1 cellular context compared by ENCODE assay signal in the genomic region with DNA sequence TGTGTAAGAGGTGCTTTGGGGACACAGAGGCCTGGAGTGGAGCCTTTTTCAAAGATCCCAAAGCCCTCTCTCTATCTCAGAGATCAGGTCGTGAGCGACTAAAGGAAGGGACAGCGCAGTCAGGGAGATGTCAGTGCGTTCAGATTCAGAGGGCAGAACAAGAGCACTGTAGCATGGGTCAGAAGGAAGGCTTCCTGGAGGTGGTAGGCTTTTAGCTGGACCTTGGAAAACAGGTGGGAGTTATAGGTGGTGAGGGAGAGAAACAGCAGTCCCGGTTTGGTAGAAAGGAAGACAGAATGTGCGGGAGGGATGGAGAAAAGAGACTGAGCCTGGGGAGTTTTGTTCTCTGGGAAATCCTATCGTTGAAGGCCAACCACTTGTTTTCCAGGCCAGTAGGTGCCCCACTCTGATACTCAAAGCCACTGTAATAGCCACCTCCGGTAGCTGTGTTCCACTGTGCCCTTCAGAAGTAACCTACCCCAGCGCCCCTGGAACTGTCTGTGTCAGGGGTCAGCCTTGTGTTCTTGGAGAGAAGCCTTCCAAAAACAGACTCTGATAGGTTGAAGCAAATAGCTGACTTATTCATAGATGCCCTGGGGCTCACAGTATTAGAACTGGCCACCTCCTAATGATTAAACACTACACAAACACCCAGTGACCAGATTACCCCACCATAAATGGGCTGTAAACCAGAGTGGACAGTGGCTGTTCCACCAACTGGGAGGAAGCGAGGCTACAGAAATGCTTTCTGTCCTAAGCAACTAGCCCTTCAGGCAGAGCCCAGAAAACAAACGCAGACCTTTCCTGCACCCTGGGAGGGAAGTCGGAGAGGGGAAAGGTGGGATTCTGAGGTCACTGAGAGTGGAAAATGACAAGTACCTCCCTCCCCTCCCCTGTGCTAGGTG.
TF ChIP-seq lines count a peak whose summit lies in the region.

No MANE protein-coding gene starts in this region.

TF ChIP-seq in HepG2, 621 proteins besides CTCF, POLR2A, EP300 and RAD21 (continued from another document and continues in another):
- TF ChIP-seq, protein P1, sequence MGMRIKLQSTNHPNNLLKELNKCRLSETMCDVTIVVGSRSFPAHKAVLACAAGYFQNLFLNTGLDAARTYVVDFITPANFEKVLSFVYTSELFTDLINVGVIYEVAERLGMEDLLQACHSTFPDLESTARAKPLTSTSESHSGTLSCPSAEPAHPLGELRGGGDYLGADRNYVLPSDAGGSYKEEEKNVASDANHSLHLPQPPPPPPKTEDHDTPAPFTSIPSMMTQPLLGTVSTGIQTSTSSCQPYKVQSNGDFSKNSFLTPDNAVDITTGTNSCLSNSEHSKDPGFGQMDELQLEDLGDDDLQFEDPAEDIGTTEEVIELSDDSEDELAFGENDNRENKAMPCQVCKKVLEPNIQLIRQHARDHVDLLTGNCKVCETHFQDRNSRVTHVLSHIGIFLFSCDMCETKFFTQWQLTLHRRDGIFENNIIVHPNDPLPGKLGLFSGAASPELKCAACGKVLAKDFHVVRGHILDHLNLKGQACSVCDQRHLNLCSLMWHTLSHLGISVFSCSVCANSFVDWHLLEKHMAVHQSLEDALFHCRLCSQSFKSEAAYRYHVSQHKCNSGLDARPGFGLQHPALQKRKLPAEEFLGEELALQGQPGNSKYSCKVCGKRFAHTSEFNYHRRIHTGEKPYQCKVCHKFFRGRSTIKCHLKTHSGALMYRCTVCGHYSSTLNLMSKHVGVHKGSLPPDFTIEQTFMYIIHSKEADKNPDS (CRISPR knock-in tag; IDR thresholded peaks at IDR 0.05) = peak; percentile 57; the same call in 1 of the 2 replicates
- TF ChIP-seq BRD4 (CRISPR knock-in tag; IDR thresholded peaks at IDR 0.05) (no peak), BCL6 (CRISPR knock-in tag; IDR thresholded peaks at IDR 0.05) (peak; percentile 94), GATA4 (IDR thresholded peaks at IDR 0.05; ENCODE audit: borderline replicate concordance, low read depth) (peak; percentile 29; the same call in 1 of the 2 replicates), MEIS2 (CRISPR knock-in tag; IDR thresholded peaks at IDR 0.05) (0 out of 2 replicates have a peak, but pooled peaks have one; percentile 24), ZNF672 (CRISPR knock-in tag; IDR thresholded peaks at IDR 0.05) (no peak), CREM (IDR thresholded peaks at IDR 0.05) (peak; percentile 48; the same call in 1 of the 2 replicates), CREM (CRISPR knock-in tag; IDR thresholded peaks at IDR 0.05) (no peak), HNRNPLL (IDR thresholded peaks at IDR 0.05; ENCODE audit: low read depth, low read length, poor library complexity, severe bottlenecking) (no peak), ATF1 (CRISPR knock-in tag; IDR thresholded peaks at IDR 0.05) (0 out of 2 replicates have a peak, but pooled peaks have one; percentile 12), ATF7-NPFF (CRISPR knock-in tag; IDR thresholded peaks at IDR 0.05; ENCODE audit: low read depth) (no peak), SMAD9 (CRISPR knock-in tag; IDR thresholded peaks at IDR 0.05) (no peak), GFI1 (CRISPR knock-in tag; IDR thresholded peaks at IDR 0.05; ENCODE audit: borderline replicate concordance) (no peak), ZNF235 (CRISPR knock-in tag; IDR thresholded peaks at IDR 0.05; ENCODE audit: borderline replicate concordance) (no peak), ZNF232 (CRISPR knock-in tag; IDR thresholded peaks at IDR 0.05; ENCODE audit: borderline replicate concordance) (0 out of 2 replicates have a peak, but pooled peaks have one; percentile 14), FOXJ3 (CRISPR knock-in tag; IDR thresholded peaks at IDR 0.05; ENCODE audit: borderline replicate concordance) (peak; percentile 26; the same call in 1 of the 2 replicates), ZBTB38 (CRISPR knock-in tag; IDR thresholded peaks at IDR 0.05) (no peak), HOXA3 (CRISPR knock-in tag; IDR thresholded peaks at IDR 0.05) (peak; percentile 55; the same call in 1 of the 2 replicates), PITX1 (CRISPR knock-in tag; IDR thresholded peaks at IDR 0.05) (peak; percentile 52), RXRA (CRISPR knock-in tag; IDR thresholded peaks at IDR 0.05) (peak; percentile 58; the same call in 1 of the 2 replicates), FOXP1 (IDR thresholded peaks at IDR 0.05) (no peak), FOXP1 (CRISPR knock-in tag; IDR thresholded peaks at IDR 0.05) (peak; percentile 54; the same call in 1 of the 2 replicates), SRF (IDR thresholded peaks at IDR 0.05; ENCODE audit: low read depth, low read length) (peak; percentile 93), ZNF543 (CRISPR knock-in tag; IDR thresholded peaks at IDR 0.05) (peak; percentile 21; the same call in 1 of the 2 replicates), ZNF816 (CRISPR knock-in tag; IDR thresholded peaks at IDR 0.05; ENCODE audit: borderline replicate concordance) (peak; percentile 18; the same call in 1 of the 2 replicates), SALL2 (CRISPR knock-in tag; IDR thresholded peaks at IDR 0.05) (peak; percentile 1; the same call in 1 of the 2 replicates)
- TF ChIP-seq, protein P2, sequence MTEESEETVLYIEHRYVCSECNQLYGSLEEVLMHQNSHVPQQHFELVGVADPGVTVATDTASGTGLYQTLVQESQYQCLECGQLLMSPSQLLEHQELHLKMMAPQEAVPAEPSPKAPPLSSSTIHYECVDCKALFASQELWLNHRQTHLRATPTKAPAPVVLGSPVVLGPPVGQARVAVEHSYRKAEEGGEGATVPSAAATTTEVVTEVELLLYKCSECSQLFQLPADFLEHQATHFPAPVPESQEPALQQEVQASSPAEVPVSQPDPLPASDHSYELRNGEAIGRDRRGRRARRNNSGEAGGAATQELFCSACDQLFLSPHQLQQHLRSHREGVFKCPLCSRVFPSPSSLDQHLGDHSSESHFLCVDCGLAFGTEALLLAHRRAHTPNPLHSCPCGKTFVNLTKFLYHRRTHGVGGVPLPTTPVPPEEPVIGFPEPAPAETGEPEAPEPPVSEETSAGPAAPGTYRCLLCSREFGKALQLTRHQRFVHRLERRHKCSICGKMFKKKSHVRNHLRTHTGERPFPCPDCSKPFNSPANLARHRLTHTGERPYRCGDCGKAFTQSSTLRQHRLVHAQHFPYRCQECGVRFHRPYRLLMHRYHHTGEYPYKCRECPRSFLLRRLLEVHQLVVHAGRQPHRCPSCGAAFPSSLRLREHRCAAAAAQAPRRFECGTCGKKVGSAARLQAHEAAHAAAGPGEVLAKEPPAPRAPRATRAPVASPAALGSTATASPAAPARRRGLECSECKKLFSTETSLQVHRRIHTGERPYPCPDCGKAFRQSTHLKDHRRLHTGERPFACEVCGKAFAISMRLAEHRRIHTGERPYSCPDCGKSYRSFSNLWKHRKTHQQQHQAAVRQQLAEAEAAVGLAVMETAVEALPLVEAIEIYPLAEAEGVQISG (CRISPR knock-in tag; IDR thresholded peaks at IDR 0.05) = peak; percentile 22
- TF ChIP-seq, protein P3, sequence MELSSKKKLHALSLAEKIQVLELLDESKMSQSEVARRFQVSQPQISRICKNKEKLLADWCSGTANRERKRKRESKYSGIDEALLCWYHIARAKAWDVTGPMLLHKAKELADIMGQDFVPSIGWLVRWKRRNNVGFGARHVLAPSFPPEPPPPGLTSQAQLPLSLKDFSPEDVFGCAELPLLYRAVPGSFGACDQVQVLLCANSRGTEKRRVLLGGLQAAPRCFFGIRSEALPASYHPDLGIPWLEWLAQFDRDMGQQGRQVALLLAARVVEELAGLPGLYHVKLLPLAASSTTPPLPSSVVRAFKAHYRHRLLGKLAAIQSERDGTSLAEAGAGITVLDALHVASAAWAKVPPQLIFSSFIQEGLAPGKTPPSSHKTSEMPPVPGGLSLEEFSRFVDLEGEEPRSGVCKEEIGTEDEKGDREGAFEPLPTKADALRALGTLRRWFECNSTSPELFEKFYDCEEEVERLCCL (CRISPR knock-in tag; IDR thresholded peaks at IDR 0.05; ENCODE audit: borderline replicate concordance) = no peak
- TF ChIP-seq, protein P4, sequence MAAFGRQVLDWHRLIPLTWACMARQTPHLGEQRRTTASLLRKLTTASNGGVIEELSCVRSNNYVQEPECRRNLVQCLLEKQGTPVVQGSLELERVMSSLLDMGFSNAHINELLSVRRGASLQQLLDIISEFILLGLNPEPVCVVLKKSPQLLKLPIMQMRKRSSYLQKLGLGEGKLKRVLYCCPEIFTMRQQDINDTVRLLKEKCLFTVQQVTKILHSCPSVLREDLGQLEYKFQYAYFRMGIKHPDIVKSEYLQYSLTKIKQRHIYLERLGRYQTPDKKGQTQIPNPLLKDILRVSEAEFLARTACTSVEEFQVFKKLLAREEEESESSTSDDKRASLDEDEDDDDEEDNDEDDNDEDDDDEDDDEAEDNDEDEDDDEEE (CRISPR knock-in tag; IDR thresholded peaks at IDR 0.05) = no peak
- TF ChIP-seq, protein P5, sequence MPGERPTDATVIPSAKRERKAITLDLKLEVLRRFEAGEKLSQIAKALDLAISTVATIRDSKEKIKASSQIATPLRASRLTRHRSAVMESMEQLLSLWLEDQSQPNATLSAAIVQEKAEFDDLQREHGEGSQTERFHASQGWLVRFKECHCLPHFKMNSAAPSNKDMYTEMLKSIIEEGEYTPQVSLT (CRISPR knock-in tag; IDR thresholded peaks at IDR 0.05; ENCODE audit: borderline replicate concordance, low read depth) = no peak
- TF ChIP-seq, protein P6, sequence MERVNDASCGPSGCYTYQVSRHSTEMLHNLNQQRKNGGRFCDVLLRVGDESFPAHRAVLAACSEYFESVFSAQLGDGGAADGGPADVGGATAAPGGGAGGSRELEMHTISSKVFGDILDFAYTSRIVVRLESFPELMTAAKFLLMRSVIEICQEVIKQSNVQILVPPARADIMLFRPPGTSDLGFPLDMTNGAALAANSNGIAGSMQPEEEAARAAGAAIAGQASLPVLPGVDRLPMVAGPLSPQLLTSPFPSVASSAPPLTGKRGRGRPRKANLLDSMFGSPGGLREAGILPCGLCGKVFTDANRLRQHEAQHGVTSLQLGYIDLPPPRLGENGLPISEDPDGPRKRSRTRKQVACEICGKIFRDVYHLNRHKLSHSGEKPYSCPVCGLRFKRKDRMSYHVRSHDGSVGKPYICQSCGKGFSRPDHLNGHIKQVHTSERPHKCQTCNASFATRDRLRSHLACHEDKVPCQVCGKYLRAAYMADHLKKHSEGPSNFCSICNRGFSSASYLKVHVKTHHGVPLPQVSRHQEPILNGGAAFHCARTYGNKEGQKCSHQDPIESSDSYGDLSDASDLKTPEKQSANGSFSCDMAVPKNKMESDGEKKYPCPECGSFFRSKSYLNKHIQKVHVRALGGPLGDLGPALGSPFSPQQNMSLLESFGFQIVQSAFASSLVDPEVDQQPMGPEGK (CRISPR knock-in tag; IDR thresholded peaks at IDR 0.05) = peak; percentile 54
- TF ChIP-seq, protein P7, sequence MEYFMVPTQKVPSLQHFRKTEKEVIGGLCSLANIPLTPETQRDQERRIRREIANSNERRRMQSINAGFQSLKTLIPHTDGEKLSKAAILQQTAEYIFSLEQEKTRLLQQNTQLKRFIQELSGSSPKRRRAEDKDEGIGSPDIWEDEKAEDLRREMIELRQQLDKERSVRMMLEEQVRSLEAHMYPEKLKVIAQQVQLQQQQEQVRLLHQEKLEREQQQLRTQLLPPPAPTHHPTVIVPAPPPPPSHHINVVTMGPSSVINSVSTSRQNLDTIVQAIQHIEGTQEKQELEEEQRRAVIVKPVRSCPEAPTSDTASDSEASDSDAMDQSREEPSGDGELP (IDR thresholded peaks at IDR 0.05; ENCODE audit: borderline replicate concordance, low read depth) = peak; percentile 17; the same call in 1 of the 2 replicates
- TF ChIP-seq, protein P8, sequence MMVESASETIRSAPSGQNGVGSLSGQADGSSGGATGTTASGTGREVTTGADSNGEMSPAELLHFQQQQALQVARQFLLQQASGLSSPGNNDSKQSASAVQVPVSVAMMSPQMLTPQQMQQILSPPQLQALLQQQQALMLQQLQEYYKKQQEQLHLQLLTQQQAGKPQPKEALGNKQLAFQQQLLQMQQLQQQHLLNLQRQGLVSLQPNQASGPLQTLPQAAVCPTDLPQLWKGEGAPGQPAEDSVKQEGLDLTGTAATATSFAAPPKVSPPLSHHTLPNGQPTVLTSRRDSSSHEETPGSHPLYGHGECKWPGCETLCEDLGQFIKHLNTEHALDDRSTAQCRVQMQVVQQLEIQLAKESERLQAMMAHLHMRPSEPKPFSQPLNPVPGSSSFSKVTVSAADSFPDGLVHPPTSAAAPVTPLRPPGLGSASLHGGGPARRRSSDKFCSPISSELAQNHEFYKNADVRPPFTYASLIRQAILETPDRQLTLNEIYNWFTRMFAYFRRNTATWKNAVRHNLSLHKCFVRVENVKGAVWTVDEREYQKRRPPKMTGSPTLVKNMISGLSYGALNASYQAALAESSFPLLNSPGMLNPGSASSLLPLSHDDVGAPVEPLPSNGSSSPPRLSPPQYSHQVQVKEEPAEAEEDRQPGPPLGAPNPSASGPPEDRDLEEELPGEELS (CRISPR knock-in tag; IDR thresholded peaks at IDR 0.05) = peak; percentile 73
- TF ChIP-seq, protein P9, sequence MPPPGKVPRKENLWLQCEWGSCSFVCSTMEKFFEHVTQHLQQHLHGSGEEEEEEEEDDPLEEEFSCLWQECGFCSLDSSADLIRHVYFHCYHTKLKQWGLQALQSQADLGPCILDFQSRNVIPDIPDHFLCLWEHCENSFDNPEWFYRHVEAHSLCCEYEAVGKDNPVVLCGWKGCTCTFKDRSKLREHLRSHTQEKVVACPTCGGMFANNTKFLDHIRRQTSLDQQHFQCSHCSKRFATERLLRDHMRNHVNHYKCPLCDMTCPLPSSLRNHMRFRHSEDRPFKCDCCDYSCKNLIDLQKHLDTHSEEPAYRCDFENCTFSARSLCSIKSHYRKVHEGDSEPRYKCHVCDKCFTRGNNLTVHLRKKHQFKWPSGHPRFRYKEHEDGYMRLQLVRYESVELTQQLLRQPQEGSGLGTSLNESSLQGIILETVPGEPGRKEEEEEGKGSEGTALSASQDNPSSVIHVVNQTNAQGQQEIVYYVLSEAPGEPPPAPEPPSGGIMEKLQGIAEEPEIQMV (CRISPR knock-in tag; IDR thresholded peaks at IDR 0.05; ENCODE audit: low read depth) = no peak
- TF ChIP-seq, protein P10, sequence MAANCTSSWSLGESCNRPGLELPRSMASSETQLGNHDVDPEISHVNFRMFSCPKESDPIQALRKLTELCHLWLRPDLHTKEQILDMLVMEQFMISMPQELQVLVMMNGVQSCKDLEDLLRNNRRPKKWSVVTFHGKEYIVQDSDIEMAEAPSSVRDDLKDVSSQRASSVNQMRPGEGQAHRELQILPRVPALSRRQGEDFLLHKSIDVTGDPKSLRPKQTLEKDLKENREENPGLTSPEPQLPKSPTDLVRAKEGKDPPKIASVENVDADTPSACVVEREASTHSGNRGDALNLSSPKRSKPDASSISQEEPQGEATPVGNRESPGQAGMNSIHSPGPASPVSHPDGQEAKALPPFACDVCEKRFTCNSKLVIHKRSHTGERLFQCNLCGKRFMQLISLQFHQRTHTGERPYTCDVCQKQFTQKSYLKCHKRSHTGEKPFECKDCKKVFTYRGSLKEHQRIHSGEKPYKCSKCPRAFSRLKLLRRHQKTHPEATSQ (CRISPR knock-in tag; IDR thresholded peaks at IDR 0.05; ENCODE audit: borderline replicate concordance) = no peak
- TF ChIP-seq, protein P11, sequence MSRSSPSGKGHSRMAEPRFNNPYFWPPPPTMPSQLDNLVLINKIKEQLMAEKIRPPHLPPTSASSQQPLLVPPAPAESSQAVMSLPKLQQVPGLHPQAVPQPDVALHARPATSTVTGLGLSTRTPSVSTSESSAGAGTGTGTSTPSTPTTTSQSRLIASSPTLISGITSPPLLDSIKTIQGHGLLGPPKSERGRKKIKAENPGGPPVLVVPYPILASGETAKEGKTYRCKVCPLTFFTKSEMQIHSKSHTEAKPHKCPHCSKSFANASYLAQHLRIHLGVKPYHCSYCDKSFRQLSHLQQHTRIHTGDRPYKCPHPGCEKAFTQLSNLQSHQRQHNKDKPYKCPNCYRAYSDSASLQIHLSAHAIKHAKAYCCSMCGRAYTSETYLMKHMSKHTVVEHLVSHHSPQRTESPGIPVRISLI (CRISPR knock-in tag; IDR thresholded peaks at IDR 0.05; ENCODE audit: borderline replicate concordance) = peak; percentile 31; the same call in 1 of the 2 replicates
- TF ChIP-seq, protein P12, sequence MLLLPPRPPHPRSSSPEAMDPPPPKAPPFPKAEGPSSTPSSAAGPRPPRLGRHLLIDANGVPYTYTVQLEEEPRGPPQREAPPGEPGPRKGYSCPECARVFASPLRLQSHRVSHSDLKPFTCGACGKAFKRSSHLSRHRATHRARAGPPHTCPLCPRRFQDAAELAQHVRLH (CRISPR knock-in tag; IDR thresholded peaks at IDR 0.05; ENCODE audit: borderline replicate concordance, low read depth) = 0 out of 2 replicates have a peak, but pooled peaks have one; percentile 27
